36 cellular contexts compared by ENCODE assay signal in genomic region chr7:124937076-124937475, GRCh38.
"Had no signal": no experiment of that assay in that cellular context is flagged by ENCODE, and none has a peak within 500 bp of the region (broad histone marks: within the 10 kb centered on the region; RNA-seq: fewer than 3 reads in every experiment).

No MANE protein-coding gene starts in this region.

- H3K27me3 Mint-ChIP-seq: activated B cell treated with CpG ODN at 0.5 μM for 24 hours; activated CD8-positive, alpha-beta memory T cell treated with anti-CD3 and anti-CD28 coated beads, Interleukin-2, amount 10 ng/mL, durations not matched to agents 7 days and 5 days; activated naive CD4-positive, alpha-beta T cell treated with anti-CD3 and anti-CD28 coated beads, Interleukin-2, amount 50 U/mL, for 24 hours; activated naive CD8-positive, alpha-beta T cell; activated naive CD8-positive, alpha-beta T cell treated with anti-CD3 and anti-CD28 coated beads, Interleukin-2, amount 10 ng/mL, durations not matched to agents 7 days and 5 days; activated naive CD8-positive, alpha-beta T cell treated with anti-CD3 and anti-CD28 coated beads, Interleukin-2, amount 50 U/mL, for 24 hours; activated T-helper 17 cell treated with anti-CD3 and anti-CD28 coated beads, Interleukin-2, amount 50 U/mL, for 72 hours; brain; central memory CD8-positive, alpha-beta T cell had no signal

- H3K27ac Mint-ChIP-seq: activated B cell treated with CpG ODN at 0.5 μM for 24 hours; activated CD4-positive, alpha-beta memory T cell treated with anti-CD3 and anti-CD28 coated beads, Interleukin-2, amount 10 ng/mL, durations not matched to agents 7 days and 5 days; activated CD4-positive, alpha-beta T cell treated with anti-CD3 and anti-CD28 coated beads, Interleukin-2, amount 10 ng/mL, durations not matched to agents 7 days and 5 days; activated CD8-positive, alpha-beta memory T cell treated with anti-CD3 and anti-CD28 coated beads, Interleukin-2, amount 10 ng/mL, durations not matched to agents 7 days and 5 days; activated CD8-positive, alpha-beta T cell treated with anti-CD3 and anti-CD28 coated beads, Interleukin-2, amount 10 ng/mL, durations not matched to agents 7 days and 5 days; activated naive CD4-positive, alpha-beta T cell treated with anti-CD3 and anti-CD28 coated beads, Interleukin-2, amount 10 ng/mL, durations not matched to agents 7 days and 5 days; activated naive CD4-positive, alpha-beta T cell treated with anti-CD3 and anti-CD28 coated beads, Interleukin-2, amount 50 U/mL, for 24 hours; activated naive CD8-positive, alpha-beta T cell; activated naive CD8-positive, alpha-beta T cell treated with anti-CD3 and anti-CD28 coated beads, Interleukin-2, amount 10 ng/mL, durations not matched to agents 7 days and 5 days; activated naive CD8-positive, alpha-beta T cell treated with anti-CD3 and anti-CD28 coated beads, Interleukin-2, amount 50 U/mL, for 24 hours; activated T-cell treated with anti-CD3 and anti-CD28 coated beads, Interleukin-2, amount 50 U/mL, for 72 hours; activated T-helper 1 cell treated with anti-CD3 and anti-CD28 coated beads, Interleukin-12 subunit alpha, Interleukin-12 subunit beta, Interleukin-2, Interleukin-4 antibody, amounts not matched to agents 30 ng/mL and 10 ng/mL and 1 ng/mL, durations not matched to agents 14 hours and 24 hours and 36 hours; activated T-helper 17 cell treated with anti-CD3 and anti-CD28 coated beads, Interleukin-2, amount 50 U/mL, for 72 hours; brain; T-cell; T-helper 2 cell treated with Interferon-gamma antibody and Interleukin-4, amounts not matched to agents 5 μg/mL and 100 μg/mL, for 36 hours had no signal

- H3K4me1 Mint-ChIP-seq: activated B cell treated with CpG ODN at 0.5 μM for 24 hours; activated CD4-positive, alpha-beta memory T cell treated with anti-CD3 and anti-CD28 coated beads, Interleukin-2, amount 10 ng/mL, durations not matched to agents 7 days and 5 days; activated CD4-positive, alpha-beta T cell treated with anti-CD3 and anti-CD28 coated beads, Interleukin-2, amount 10 ng/mL, durations not matched to agents 7 days and 5 days; activated CD8-positive, alpha-beta memory T cell treated with anti-CD3 and anti-CD28 coated beads, Interleukin-2, amount 10 ng/mL, durations not matched to agents 7 days and 5 days; activated naive CD4-positive, alpha-beta T cell treated with anti-CD3 and anti-CD28 coated beads, Interleukin-2, amount 10 ng/mL, durations not matched to agents 7 days and 5 days; activated naive CD4-positive, alpha-beta T cell treated with anti-CD3 and anti-CD28 coated beads, Interleukin-2, amount 50 U/mL, for 24 hours; activated naive CD8-positive, alpha-beta T cell treated with anti-CD3 and anti-CD28 coated beads, Interleukin-2, amount 10 ng/mL, durations not matched to agents 7 days and 5 days; activated T-helper 17 cell treated with anti-CD3 and anti-CD28 coated beads, Interleukin-2, amount 50 U/mL, for 72 hours; brain; central memory CD8-positive, alpha-beta T cell; T-cell had no signal

- H3K9me3 ChIP-seq: ascending aorta had no signal

- ATAC-seq: activated CD8-positive, alpha-beta memory T cell treated with anti-CD3 and anti-CD28 coated beads, Interleukin-2, amount 10 ng/mL, durations not matched to agents 7 days and 5 days; activated CD8-positive, alpha-beta T cell treated with anti-CD3 and anti-CD28 coated beads, Interleukin-2, amount 10 ng/mL, durations not matched to agents 7 days and 5 days; activated naive CD8-positive, alpha-beta T cell treated with anti-CD3 and anti-CD28 coated beads, Interleukin-2, amount 50 U/mL, for 24 hours; activated T-cell treated with anti-CD3 and anti-CD28 coated beads, Interleukin-2, amount 50 U/mL, for 4 hours; activated T-cell treated with anti-CD3 and anti-CD28 coated beads, Interleukin-2, amount 50 U/mL, for 72 hours; activated T-helper 17 cell treated with anti-CD3 and anti-CD28 coated beads, Interleukin-2, amount 50 U/mL, for 72 hours; T-cell had no signal

- H3K27me3 ChIP-seq: ascending aorta, cardiac muscle cell had no signal

- H3K36me3 ChIP-seq: ascending aorta, cardiac muscle cell had no signal

- DNase-seq: activated B cell treated with CpG ODN at 0.5 μM for 24 hours; activated CD4-positive, alpha-beta memory T cell treated with anti-CD3 and anti-CD28 coated beads, Interleukin-2, amount 10 ng/mL, durations not matched to agents 7 days and 5 days; activated CD4-positive, alpha-beta T cell treated with anti-CD3 and anti-CD28 coated beads for 48 hours; activated CD4-positive, alpha-beta T cell treated with anti-CD3 and anti-CD28 coated beads, Interleukin-2, amount 10 ng/mL, durations not matched to agents 7 days and 5 days; activated CD4-positive, alpha-beta T cell treated with anti-CD3 and anti-CD28 coated beads, Interleukin-2, amount 50 U/mL, for 48 hours; activated CD4-positive, CD25-positive, alpha-beta regulatory T cell treated with anti-CD3 and anti-CD28 coated beads, Interleukin-2, amount 50 U/mL, for 72 hours; activated CD8-positive, alpha-beta memory T cell treated with anti-CD3 and anti-CD28 coated beads for 24 hours; activated CD8-positive, alpha-beta memory T cell treated with anti-CD3 and anti-CD28 coated beads, Interleukin-2, amount 10 ng/mL, durations not matched to agents 7 days and 5 days; activated CD8-positive, alpha-beta T cell treated with anti-CD3 and anti-CD28 coated beads, Interleukin-2, amount 10 ng/mL, durations not matched to agents 7 days and 5 days; activated effector memory CD4-positive, alpha-beta T cell treated with anti-CD3 and anti-CD28 coated beads, Interleukin-2, amount 50 U/mL, for 16 hours; activated gamma-delta T cell treated with Interleukin-2 at 50 U/mL for 16 hours; activated naive CD4-positive, alpha-beta T cell; activated naive CD4-positive, alpha-beta T cell treated with anti-CD3 and anti-CD28 coated beads, Interleukin-2, amount 10 ng/mL, durations not matched to agents 7 days and 5 days; activated naive CD8-positive, alpha-beta T cell treated with anti-CD3 and anti-CD28 coated beads, Interleukin-2, amount 10 ng/mL, durations not matched to agents 7 days and 5 days; activated naive CD8-positive, alpha-beta T cell treated with anti-CD3 and anti-CD28 coated beads, Interleukin-2, amount 50 U/mL, for 24 hours; activated T-cell treated with anti-CD3 and anti-CD28 coated beads for 4 hours; activated T-cell treated with anti-CD3 and anti-CD28 coated beads, Interleukin-2, amount 50 U/mL, for 1 hour; activated T-cell treated with anti-CD3 and anti-CD28 coated beads, Interleukin-2, amount 50 U/mL, for 4 hours; activated T-cell treated with anti-CD3 and anti-CD28 coated beads, Interleukin-2, amount 50 U/mL, for 72 hours; amygdala; anterior cingulate cortex; caudate nucleus; cerebellar nuclear complex; T-cell; T-helper 2 cell; T-helper 9 cell had no signal

- H3K4me3 Mint-ChIP-seq: activated B cell treated with CpG ODN at 0.5 μM for 24 hours; activated CD4-positive, alpha-beta memory T cell treated with anti-CD3 and anti-CD28 coated beads, Interleukin-2, amount 10 ng/mL, durations not matched to agents 7 days and 5 days; activated CD4-positive, alpha-beta T cell treated with anti-CD3 and anti-CD28 coated beads, Interleukin-2, amount 10 ng/mL, durations not matched to agents 7 days and 5 days; activated CD8-positive, alpha-beta memory T cell treated with anti-CD3 and anti-CD28 coated beads, Interleukin-2, amount 10 ng/mL, durations not matched to agents 7 days and 5 days; activated CD8-positive, alpha-beta T cell treated with anti-CD3 and anti-CD28 coated beads, Interleukin-2, amount 10 ng/mL, durations not matched to agents 7 days and 5 days; activated naive CD4-positive, alpha-beta T cell treated with anti-CD3 and anti-CD28 coated beads, Interleukin-2, amount 10 ng/mL, durations not matched to agents 7 days and 5 days; activated naive CD4-positive, alpha-beta T cell treated with anti-CD3 and anti-CD28 coated beads, Interleukin-2, amount 50 U/mL, for 24 hours; activated naive CD8-positive, alpha-beta T cell; activated naive CD8-positive, alpha-beta T cell treated with anti-CD3 and anti-CD28 coated beads, Interleukin-2, amount 10 ng/mL, durations not matched to agents 7 days and 5 days; activated naive CD8-positive, alpha-beta T cell treated with anti-CD3 and anti-CD28 coated beads, Interleukin-2, amount 50 U/mL, for 24 hours; activated T-cell treated with anti-CD3 and anti-CD28 coated beads, Interleukin-2, amount 50 U/mL, for 4 hours; activated T-cell treated with anti-CD3 and anti-CD28 coated beads, Interleukin-2, amount 50 U/mL, for 72 hours; activated T-helper 1 cell treated with anti-CD3 and anti-CD28 coated beads, Interleukin-12 subunit alpha, Interleukin-12 subunit beta, Interleukin-2, Interleukin-4 antibody, amounts not matched to agents 30 ng/mL and 10 ng/mL and 1 ng/mL, durations not matched to agents 14 hours and 24 hours and 36 hours; activated T-helper 17 cell treated with anti-CD3 and anti-CD28 coated beads, Interleukin-2, amount 50 U/mL, for 72 hours; brain; central memory CD8-positive, alpha-beta T cell; T-cell; T-helper 2 cell treated with Interferon-gamma antibody and Interleukin-4, amounts not matched to agents 5 μg/mL and 100 μg/mL, for 36 hours had no signal

- H3K27ac ChIP-seq: ascending aorta, cardiac muscle cell, VCaP had no signal

- H3K4me3 ChIP-seq: ascending aorta, cardiac muscle cell had no signal

- H3K36me3 Mint-ChIP-seq: activated CD8-positive, alpha-beta memory T cell treated with anti-CD3 and anti-CD28 coated beads, Interleukin-2, amount 10 ng/mL, durations not matched to agents 7 days and 5 days; activated naive CD4-positive, alpha-beta T cell treated with anti-CD3 and anti-CD28 coated beads, Interleukin-2, amount 10 ng/mL, durations not matched to agents 7 days and 5 days; activated naive CD8-positive, alpha-beta T cell treated with anti-CD3 and anti-CD28 coated beads, Interleukin-2, amount 10 ng/mL, durations not matched to agents 7 days and 5 days had no signal

- H3K4me1 ChIP-seq: ascending aorta had no signal
